Comparison of ENCODE assay signal across 1 cellular context in the genomic region with DNA sequence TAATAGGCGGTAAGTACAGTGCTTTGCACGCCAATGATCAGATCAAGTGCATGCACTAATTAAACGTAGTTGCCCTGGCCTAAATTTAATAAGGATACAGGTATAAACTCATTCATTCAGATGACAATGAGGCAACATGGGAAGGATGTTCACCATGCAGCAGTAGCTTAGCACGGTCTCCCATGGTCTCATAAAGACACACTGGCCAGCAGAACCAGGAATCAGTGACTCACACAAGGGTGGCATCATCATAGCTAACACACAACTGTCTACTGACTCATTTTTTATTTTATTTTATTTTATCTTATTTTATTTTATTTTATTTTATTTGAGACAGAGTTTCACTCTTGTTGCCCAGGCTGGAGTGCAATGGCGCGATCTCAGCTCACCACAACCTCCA.
TF ChIP-seq lines count a peak whose summit lies in the region.

No MANE protein-coding gene starts in this region.

TF ChIP-seq in WTC11, 78 proteins besides CTCF, POLR2A, EP300 and RAD21 (continued from another document):
- TF ChIP-seq TCF7 (CRISPR knock-in tag; IDR thresholded peaks at IDR 0.05; ENCODE audit: low read depth) = no peak
- TF ChIP-seq, protein P1, sequence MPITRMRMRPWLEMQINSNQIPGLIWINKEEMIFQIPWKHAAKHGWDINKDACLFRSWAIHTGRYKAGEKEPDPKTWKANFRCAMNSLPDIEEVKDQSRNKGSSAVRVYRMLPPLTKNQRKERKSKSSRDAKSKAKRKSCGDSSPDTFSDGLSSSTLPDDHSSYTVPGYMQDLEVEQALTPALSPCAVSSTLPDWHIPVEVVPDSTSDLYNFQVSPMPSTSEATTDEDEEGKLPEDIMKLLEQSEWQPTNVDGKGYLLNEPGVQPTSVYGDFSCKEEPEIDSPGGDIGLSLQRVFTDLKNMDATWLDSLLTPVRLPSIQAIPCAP (CRISPR knock-in tag; IDR thresholded peaks at IDR 0.05) = no peak
- no peak for TF ChIP-seq SMAD4 (CRISPR knock-in tag; IDR thresholded peaks at IDR 0.05)
- TF ChIP-seq, protein P2, sequence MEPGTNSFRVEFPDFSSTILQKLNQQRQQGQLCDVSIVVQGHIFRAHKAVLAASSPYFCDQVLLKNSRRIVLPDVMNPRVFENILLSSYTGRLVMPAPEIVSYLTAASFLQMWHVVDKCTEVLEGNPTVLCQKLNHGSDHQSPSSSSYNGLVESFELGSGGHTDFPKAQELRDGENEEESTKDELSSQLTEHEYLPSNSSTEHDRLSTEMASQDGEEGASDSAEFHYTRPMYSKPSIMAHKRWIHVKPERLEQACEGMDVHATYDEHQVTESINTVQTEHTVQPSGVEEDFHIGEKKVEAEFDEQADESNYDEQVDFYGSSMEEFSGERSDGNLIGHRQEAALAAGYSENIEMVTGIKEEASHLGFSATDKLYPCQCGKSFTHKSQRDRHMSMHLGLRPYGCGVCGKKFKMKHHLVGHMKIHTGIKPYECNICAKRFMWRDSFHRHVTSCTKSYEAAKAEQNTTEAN (CRISPR knock-in tag; IDR thresholded peaks at IDR 0.05) = no peak
- no peak for TF ChIP-seq TEAD4 (CRISPR knock-in tag; IDR thresholded peaks at IDR 0.05)
- no peak for TF ChIP-seq FOXJ3 (CRISPR knock-in tag; IDR thresholded peaks at IDR 0.05; ENCODE audit: borderline replicate concordance)
- TF ChIP-seq ZNF416 (CRISPR knock-in tag; IDR thresholded peaks at IDR 0.05) = no peak
- no peak for TF ChIP-seq ESRRA (CRISPR knock-in tag; IDR thresholded peaks at IDR 0.05; ENCODE audit: borderline replicate concordance)
- no peak for TF ChIP-seq ATF1 (CRISPR knock-in tag; IDR thresholded peaks at IDR 0.05)
- TF ChIP-seq, protein P3, sequence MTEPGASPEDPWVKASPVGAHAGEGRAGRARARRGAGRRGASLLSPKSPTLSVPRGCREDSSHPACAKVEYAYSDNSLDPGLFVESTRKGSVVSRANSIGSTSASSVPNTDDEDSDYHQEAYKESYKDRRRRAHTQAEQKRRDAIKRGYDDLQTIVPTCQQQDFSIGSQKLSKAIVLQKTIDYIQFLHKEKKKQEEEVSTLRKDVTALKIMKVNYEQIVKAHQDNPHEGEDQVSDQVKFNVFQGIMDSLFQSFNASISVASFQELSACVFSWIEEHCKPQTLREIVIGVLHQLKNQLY (CRISPR knock-in tag; IDR thresholded peaks at IDR 0.05) = no peak
- TF ChIP-seq, protein P4, sequence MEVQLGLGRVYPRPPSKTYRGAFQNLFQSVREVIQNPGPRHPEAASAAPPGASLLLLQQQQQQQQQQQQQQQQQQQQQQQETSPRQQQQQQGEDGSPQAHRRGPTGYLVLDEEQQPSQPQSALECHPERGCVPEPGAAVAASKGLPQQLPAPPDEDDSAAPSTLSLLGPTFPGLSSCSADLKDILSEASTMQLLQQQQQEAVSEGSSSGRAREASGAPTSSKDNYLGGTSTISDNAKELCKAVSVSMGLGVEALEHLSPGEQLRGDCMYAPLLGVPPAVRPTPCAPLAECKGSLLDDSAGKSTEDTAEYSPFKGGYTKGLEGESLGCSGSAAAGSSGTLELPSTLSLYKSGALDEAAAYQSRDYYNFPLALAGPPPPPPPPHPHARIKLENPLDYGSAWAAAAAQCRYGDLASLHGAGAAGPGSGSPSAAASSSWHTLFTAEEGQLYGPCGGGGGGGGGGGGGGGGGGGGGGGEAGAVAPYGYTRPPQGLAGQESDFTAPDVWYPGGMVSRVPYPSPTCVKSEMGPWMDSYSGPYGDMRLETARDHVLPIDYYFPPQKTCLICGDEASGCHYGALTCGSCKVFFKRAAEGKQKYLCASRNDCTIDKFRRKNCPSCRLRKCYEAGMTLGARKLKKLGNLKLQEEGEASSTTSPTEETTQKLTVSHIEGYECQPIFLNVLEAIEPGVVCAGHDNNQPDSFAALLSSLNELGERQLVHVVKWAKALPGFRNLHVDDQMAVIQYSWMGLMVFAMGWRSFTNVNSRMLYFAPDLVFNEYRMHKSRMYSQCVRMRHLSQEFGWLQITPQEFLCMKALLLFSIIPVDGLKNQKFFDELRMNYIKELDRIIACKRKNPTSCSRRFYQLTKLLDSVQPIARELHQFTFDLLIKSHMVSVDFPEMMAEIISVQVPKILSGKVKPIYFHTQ (CRISPR knock-in tag; IDR thresholded peaks at IDR 0.05) = no peak
- TF ChIP-seq, protein P5, sequence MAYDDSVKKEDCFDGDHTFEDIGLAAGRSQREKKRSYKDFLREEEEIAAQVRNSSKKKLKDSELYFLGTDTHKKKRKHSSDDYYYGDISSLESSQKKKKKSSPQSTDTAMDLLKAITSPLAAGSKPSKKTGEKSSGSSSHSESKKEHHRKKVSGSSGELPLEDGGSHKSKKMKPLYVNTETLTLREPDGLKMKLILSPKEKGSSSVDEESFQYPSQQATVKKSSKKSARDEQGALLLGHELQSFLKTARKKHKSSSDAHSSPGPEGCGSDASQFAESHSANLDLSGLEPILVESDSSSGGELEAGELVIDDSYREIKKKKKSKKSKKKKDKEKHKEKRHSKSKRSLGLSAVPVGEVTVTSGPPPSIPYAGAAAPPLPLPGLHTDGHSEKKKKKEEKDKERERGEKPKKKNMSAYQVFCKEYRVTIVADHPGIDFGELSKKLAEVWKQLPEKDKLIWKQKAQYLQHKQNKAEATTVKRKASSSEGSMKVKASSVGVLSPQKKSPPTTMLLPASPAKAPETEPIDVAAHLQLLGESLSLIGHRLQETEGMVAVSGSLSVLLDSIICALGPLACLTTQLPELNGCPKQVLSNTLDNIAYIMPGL (CRISPR knock-in tag; IDR thresholded peaks at IDR 0.05) = no peak
- TF ChIP-seq ELF4 (CRISPR knock-in tag; IDR thresholded peaks at IDR 0.05; ENCODE audit: low read depth) = no peak
TF ChIP-seq in WTC11: peak in this region for 0.
